Comparison of ENCODE assay signal across 8 cellular contexts in genomic region chr11:59053387-59053786, GRCh38. TPM values are rescaled to one million over a fixed set of nuclear protein-coding genes. Genes with fewer than 3 reads are reported as not detected.
A peak's percentile ranks its signal among the peaks of the same experiment; 100 is the strongest.
DNase-seq lines count a peak whose midpoint lies in the region; ATAC-seq lines count a peak whose summit lies in the region.

No MANE protein-coding gene starts in this region.

- peak; percentile 61 for ATAC-seq in HG02642 (IDR thresholded peaks at IDR 0.05; ENCODE audit: poor library complexity, unreplicated experiment)
- no peak for ATAC-seq in Right ventricle myocardium superior (ENCODE audit: poor library complexity)
- ATAC-seq in HG03457 (IDR thresholded peaks at IDR 0.05; ENCODE audit: unreplicated experiment) = no peak

- peak; percentile 7 for DNase-seq in NCI-H1105 treated with DMSO at 0.1 percent for 48 hours (lab: John Stamatoyannopoulos, UW)
- DNase-seq in NCI-H1105 (lab: John Stamatoyannopoulos, UW) = no peak
- peak; percentile 63 for DNase-seq in RPMI8226
- peak; percentile 67 for DNase-seq in activated T-helper 9 cell treated with anti-CD3 and anti-CD28 coated beads, Interleukin-2, amount 50 U/mL, for 16 hours (ENCODE audit: low read depth)
- DNase-seq in Right ventricle myocardium superior = peak; percentile 71
- peak; percentile 42 for DNase-seq in retina

- intact Hi-C loops in Right ventricle myocardium superior (cut with DNase I) = no loop called here

RNA-seq across cellular contexts. Expression of gene GLYATL1B, which starts 32.7 kb away (rescaled TPM):
- total RNA-seq in Right ventricle myocardium superior = not detected

RNA-seq across cellular contexts. Expression of gene FAM111B, which starts 53.6 kb away (rescaled TPM):
- total RNA-seq in Right ventricle myocardium superior = 1.0 TPM
